8 cellular contexts compared by ENCODE assay signal in the genomic region with DNA sequence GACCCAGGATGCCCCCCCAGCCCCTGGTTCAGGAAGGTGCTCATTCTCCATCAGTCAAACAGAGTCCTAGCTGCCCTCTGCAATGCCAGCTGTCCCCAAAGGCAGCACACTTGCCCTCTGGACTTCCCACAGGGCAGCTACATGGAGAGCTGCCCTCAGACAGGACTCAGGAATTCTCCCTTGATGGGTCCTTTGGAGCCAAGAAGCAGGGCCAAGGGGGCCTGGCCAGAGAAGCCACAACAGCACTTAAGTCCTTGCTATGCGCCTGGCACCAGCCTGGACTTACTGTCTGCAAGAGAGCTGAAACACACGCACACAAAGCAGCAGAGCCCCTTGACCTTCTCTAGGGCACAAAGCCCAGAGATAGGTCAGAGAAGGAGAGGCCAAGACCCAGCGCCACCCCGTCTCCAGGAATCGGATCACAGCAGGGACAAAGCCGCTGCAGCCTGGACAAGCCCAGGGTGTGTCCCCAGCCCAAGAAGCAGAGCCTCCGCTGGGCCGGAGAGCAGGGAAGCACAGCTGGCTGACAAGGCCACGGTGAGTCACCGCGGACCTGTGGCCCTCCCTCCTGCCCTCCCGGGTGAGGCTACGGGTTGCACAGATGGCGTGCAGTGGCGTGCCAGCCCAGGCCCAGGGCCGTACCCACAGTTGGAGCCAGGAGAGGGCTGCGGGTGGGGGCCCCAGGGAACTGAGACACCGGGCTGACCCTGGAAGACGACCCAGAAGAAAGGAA. TPM values are rescaled to one million over a fixed set of nuclear protein-coding genes. Genes with fewer than 3 reads are reported as not detected.
DNase-seq lines count a peak whose midpoint lies in the region; ATAC-seq and TF ChIP-seq lines count a peak whose summit lies in the region.

No MANE protein-coding gene starts in this region.

- peak; percentile 60 for ATAC-seq in Panc1
- ATAC-seq in upper lobe of right lung = peak; percentile 67

- no peak overlapping the region for H2BK15ac ChIP-seq in mesendoderm (replicated peaks; ENCODE audit: low read depth)

- H3K23ac ChIP-seq in mesendoderm (ENCODE audit: low read length) = no peak overlapping the region

- H3K4me1 ChIP-seq in Panc1 (ENCODE audit: control insufficient read depth, insufficient read depth, low read length) = peaks cover 42% of the 10 kb centered on the region
- H3K4me1 ChIP-seq in mesendoderm (ENCODE audit: control insufficient read depth, low read depth, low read length) = no peaks in the 10 kb centered on the region
- H3K4me1 ChIP-seq in upper lobe of right lung = peaks cover 22% of the 10 kb centered on the region

- H2BK120ac ChIP-seq in mesendoderm (ENCODE audit: low read depth, low read length) = no peak overlapping the region

- BruUV-seq in Panc1 (replicated peaks; lab: Mats Ljungman, UMichigan) = no TSS peak

- H3K27me3 ChIP-seq in Panc1 (ENCODE audit: control insufficient read depth, insufficient read depth, low read length) (no peaks in the 10 kb centered on the region), mesendoderm (ENCODE audit: insufficient read depth, low read length, poor library complexity) (no peaks in the 10 kb centered on the region), upper lobe of right lung (peaks cover 11% of the 10 kb centered on the region)

- POLR2A ChIA-PET in Panc1 (lab: Charles Lee) = interaction anchor here (0.7 kb wide), 1 partner anchor 41 kb away, joined by 3 read pairs; no protein-coding TSS in a partner anchor

- no CpG with 5 or more reads among the region's 19 CpGs for WGBS in mesendoderm (ENCODE audit: extremely low coverage, insufficient coverage, low lambda C conversion rate)

- H2BK5ac ChIP-seq in mesendoderm (ENCODE audit: low read length) = no peak overlapping the region

- H3K9ac ChIP-seq in mesendoderm (ENCODE audit: low read length) = no peak overlapping the region

- no peak overlapping the region for H3K18ac ChIP-seq in mesendoderm (ENCODE audit: low read length)

- H4K8ac ChIP-seq in mesendoderm (ENCODE audit: low read depth, low read length) = no peak overlapping the region

- H3K56ac ChIP-seq in mesendoderm (ENCODE audit: low read length) = no peak overlapping the region

- H4K5ac ChIP-seq in mesendoderm (ENCODE audit: low read length) = no peak overlapping the region

- no peaks in the 10 kb centered on the region for H3K79me2 ChIP-seq in mesendoderm (ENCODE audit: control insufficient read depth, insufficient read depth, low read length)

- in situ Hi-C loops in Panc1 (cut with HindIII; ENCODE audit: low pct_unique_long_range_greater_than_20kb, low sequenced_read_pairs) = no loop called here

- intact Hi-C loops in Panc1 (cut with micrococcal nuclease; ENCODE audit: unreplicated experiment) = loop anchor here (2.0 to 10.0 kb wide), 3 partner anchors 151 to 464 kb away; no protein-coding TSS in a partner anchor
- intact Hi-C loops in upper lobe of right lung (cut with DNase I) = loop anchor here (5.0 to 10.0 kb wide), 2 partner anchors 184 to 461 kb away; no protein-coding TSS in a partner anchor

- no peaks in the 10 kb centered on the region for H3K9me3 ChIP-seq in Panc1 (ENCODE audit: control insufficient read depth, insufficient read depth, low read depth, low read length)
- no peaks in the 10 kb centered on the region for H3K9me3 ChIP-seq in upper lobe of right lung

- H3K4ac ChIP-seq in mesendoderm (ENCODE audit: low read depth, low read length) = no peak overlapping the region

- DNase-seq in NCI-H2107 treated with DMSO at 0.1 percent for 48 hours (lab: John Stamatoyannopoulos, UW; ENCODE audit: unreplicated experiment) (peak; percentile 11), NCI-H2107 (lab: John Stamatoyannopoulos, UW) (no peak), HCEC 1CT (peak; percentile 60), Panc1 (ENCODE audit: low read depth, low spot score) (no peak), dermis microvascular lymphatic vessel endothelial cell (ENCODE audit: low read depth in 2 of 2) (peak; percentile 69 to 93), mesendoderm (peak; percentile 31), upper lobe of right lung (peak; percentile 87), GM19240 (ENCODE audit: insufficient read length, low spot score) (no peak)

- H3K27ac ChIP-seq in Panc1 (ENCODE audit: low read length) (peak overlapping the region; percentile 79), mesendoderm (ENCODE audit: low read depth, low read length) (no peak overlapping the region), upper lobe of right lung (peak overlapping the region; percentile 72)

- H3K4me2 ChIP-seq in mesendoderm (ENCODE audit: low read length) = no peak overlapping the region

- TF ChIP-seq CTCF in Panc1 (IDR thresholded peaks at IDR 0.05) (no peak), upper lobe of right lung (IDR thresholded peaks at IDR 0.05) (no peak)

- H3K36me3 ChIP-seq in Panc1 (ENCODE audit: control insufficient read depth, insufficient read depth, low read length) = no peaks in the 10 kb centered on the region
- H3K36me3 ChIP-seq in mesendoderm (ENCODE audit: control insufficient read depth, insufficient read depth, low read length) = no peaks in the 10 kb centered on the region
- H3K36me3 ChIP-seq in upper lobe of right lung = no peaks in the 10 kb centered on the region

- no peaks in the 10 kb centered on the region for H3K79me1 ChIP-seq in mesendoderm (ENCODE audit: low read length)

- no peak overlapping the region for H2AK5ac ChIP-seq in mesendoderm (ENCODE audit: low read length)

- H3K4me3 ChIP-seq in Panc1 (ENCODE audit: low read depth in 2 of 2, low read length in 2 of 2) (peak overlapping the region; percentile 71 to 91), mesendoderm (ENCODE audit: low read length) (no peak overlapping the region), upper lobe of right lung (peak overlapping the region; percentile 55)

- CTCF ChIA-PET in Panc1 (lab: Charles Lee) = interaction anchor here (0.5 to 0.6 kb wide), 3 partner anchors 151 to 181 kb away, joined by 3 to 12 read pairs (median 4); no protein-coding TSS in a partner anchor

RNA-seq across cellular contexts. Expression of gene WNT9A, which starts 1.7 kb away (rescaled TPM):
- 26.5 TPM for total RNA-seq in Panc1 (2021; ENCODE audit: unreplicated experiment)
- polyA plus RNA-seq in Panc1 (2012; ENCODE audit: insufficient read length) = 46.9 TPM
- total RNA-seq in dermis microvascular lymphatic vessel endothelial cell = 0.64 and 0.76 TPM in 2 replicates
- 0.21 TPM for polyA plus RNA-seq in mesendoderm (2013, experiment 1 of 2)
- 0.15 TPM for polyA plus RNA-seq in mesendoderm (2013, experiment 2 of 2)
- total RNA-seq in upper lobe of right lung = 10.2 TPM

Comparison
In these comparisons a context has a peak if more than half of its experiments do, and no peak if none do; other contexts are left out.
1. DNase-seq: peak in NCI-H2107 treated with DMSO at 0.1 percent for 48 hours (single experiment), HCEC 1CT (single experiment), dermis microvascular lymphatic vessel endothelial cell (2 of 2), mesendoderm (single experiment) and upper lobe of right lung (single experiment); none in NCI-H2107 (single experiment), Panc1 (single experiment) and GM19240 (single experiment).